14 cellular contexts compared by ENCODE assay signal in the genomic region with DNA sequence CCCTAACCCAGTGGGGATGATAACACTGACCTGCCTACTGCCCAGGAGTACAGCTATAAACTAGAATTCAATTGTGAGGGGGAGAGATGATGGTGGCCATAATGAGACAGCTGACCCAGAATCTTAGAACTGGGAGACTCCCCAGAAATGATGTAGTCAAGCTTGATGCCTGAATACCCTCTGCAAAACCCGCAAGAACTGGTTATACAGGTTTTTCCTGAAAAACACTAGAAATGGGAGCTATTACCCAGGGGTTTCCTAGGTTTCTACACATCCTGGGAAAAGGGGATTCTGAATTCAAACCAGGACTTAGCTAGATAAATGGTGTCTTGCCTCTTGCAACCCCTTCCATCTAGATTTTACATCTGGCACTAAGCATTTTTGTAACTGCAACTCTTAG.
"Had no signal": no experiment of that assay in that cellular context is flagged by ENCODE, and none has a peak within 500 bp of the region (broad histone marks: within the 10 kb centered on the region; RNA-seq: fewer than 3 reads in every experiment).

No MANE protein-coding gene starts in this region.

- H3K4me3 ChIP-seq: hepatocyte, lower lobe of right lung, right atrium auricular region, skin epidermis, stomach had no signal

- H3K36me3 Mint-ChIP-seq: activated naive CD4-positive, alpha-beta T cell treated with anti-CD3 and anti-CD28 coated beads, Interleukin-2, amount 50 U/mL, for 24 hours had no signal

- H3K4me2 ChIP-seq: hepatocyte had no signal

- H3K9me3 Mint-ChIP-seq: activated T-helper 2 cell treated with anti-CD3 and anti-CD28 coated beads, Interferon-gamma antibody, Interleukin-2, Interleukin-4, amounts not matched to agents 10 μg/mL and 5 μg/mL and 100 μg/mL, durations not matched to agents 14 hours and 24 hours and 36 hours; central memory CD8-positive, alpha-beta T cell had no signal

- H3K79me2 ChIP-seq: hepatocyte had no signal

- H3K9me3 ChIP-seq: lower lobe of right lung, neutrophil, right atrium auricular region, stomach had no signal

- ATAC-seq: lower lobe of right lung had no signal

- H3K27ac ChIP-seq: epithelial cell of prostate, hepatocyte, lower lobe of right lung, neutrophil, right atrium auricular region, skin epidermis, stomach had no signal

- H2AFZ ChIP-seq: hepatocyte had no signal

- H3K4me3 Mint-ChIP-seq: activated naive CD4-positive, alpha-beta T cell treated with anti-CD3 and anti-CD28 coated beads, Interleukin-2, amount 50 U/mL, for 24 hours; central memory CD8-positive, alpha-beta T cell; naive B cell had no signal

- H3K27me3 ChIP-seq: hepatocyte, right atrium auricular region, stomach had no signal

- H3K4me1 ChIP-seq: lower lobe of right lung, right atrium auricular region, stomach had no signal

- H3K27ac Mint-ChIP-seq: activated naive CD4-positive, alpha-beta T cell treated with anti-CD3 and anti-CD28 coated beads, Interleukin-2, amount 50 U/mL, for 24 hours; activated T-helper 2 cell treated with anti-CD3 and anti-CD28 coated beads, Interferon-gamma antibody, Interleukin-2, Interleukin-4, amounts not matched to agents 10 μg/mL and 5 μg/mL and 100 μg/mL, durations not matched to agents 14 hours and 24 hours and 36 hours; naive B cell had no signal

- H3K4me1 Mint-ChIP-seq: activated naive CD4-positive, alpha-beta T cell treated with anti-CD3 and anti-CD28 coated beads, Interleukin-2, amount 50 U/mL, for 24 hours; central memory CD8-positive, alpha-beta T cell; naive B cell had no signal

- DNase-seq: activated CD4-positive, alpha-beta T cell treated with anti-CD3 and anti-CD28 coated beads, Interleukin-2, amount 50 U/mL, for 1 hour; cortex of kidney; effector CD8-positive, alpha-beta T cell; lower lobe of right lung; naive B cell; stomach had no signal

- H3K36me3 ChIP-seq: lower lobe of right lung, neutrophil, right atrium auricular region, stomach had no signal
